ENCODE assay signal across 10 cellular contexts in the genomic region with DNA sequence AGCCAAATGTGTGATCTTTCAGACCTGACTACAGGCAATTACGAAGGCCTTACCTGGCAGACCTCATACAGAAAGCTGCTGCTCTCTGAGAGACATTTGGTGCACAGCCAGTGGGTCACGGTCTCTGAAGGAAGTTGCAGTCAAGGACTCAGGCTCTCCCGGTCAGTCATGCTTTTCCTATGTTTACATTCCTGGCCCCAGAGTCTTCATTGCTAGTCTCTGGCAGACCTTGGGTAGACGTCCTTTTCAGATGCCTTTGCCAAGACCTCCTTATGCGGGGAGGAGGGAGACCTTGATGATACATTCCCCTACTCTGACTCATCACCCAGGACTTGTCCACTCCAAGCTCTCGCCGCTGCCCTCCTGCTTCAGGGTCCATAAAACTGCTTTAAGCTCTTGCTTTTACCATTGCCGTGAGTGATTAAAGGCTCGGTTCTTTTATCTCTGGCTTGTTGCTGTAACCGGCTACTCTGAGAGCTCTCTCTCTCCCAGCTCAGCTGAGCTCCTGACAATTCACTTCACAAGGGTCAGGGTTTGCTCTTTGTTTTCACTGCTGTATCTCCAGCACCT.
DNase-seq lines count a peak whose midpoint lies in the region; ATAC-seq and TF ChIP-seq lines count a peak whose summit lies in the region.
"Had no signal": no experiment of that assay in that cellular context is flagged by ENCODE, and none has a peak within 500 bp of the region (broad histone marks: within the 10 kb centered on the region; RNA-seq: fewer than 3 reads in every experiment).

No MANE protein-coding gene starts in this region.

- TF ChIP-seq CTCF in AG04449 (IDR thresholded peaks at IDR 0.05; ENCODE audit: insufficient read depth, low read length, missing control alignments) (no peak), LNCaP clone FGC (IDR thresholded peaks at IDR 0.05; ENCODE audit: control insufficient read depth, extremely low read depth, insufficient read depth) (no peak)

- H4K5ac ChIP-seq in mesendoderm (ENCODE audit: low read length), result no peak overlapping the region

- CTCF ChIA-PET in AG04449 (lab: Yijun Ruan, JAX), result interaction anchor here (1.0 kb wide), 1 partner anchor 54 kb away, joined by 3 read pairs; no protein-coding TSS in a partner anchor

- H3K79me1 ChIP-seq in mesendoderm (ENCODE audit: low read length), result no peaks in the 10 kb centered on the region

- H3K9ac ChIP-seq in mesendoderm (ENCODE audit: low read length) (no peak overlapping the region), Karpas-422 (ENCODE audit: low read length) (no peak overlapping the region)

- H3K79me2 ChIP-seq in mesendoderm (ENCODE audit: control insufficient read depth, insufficient read depth, low read length), result no peaks in the 10 kb centered on the region
- H3K79me2 ChIP-seq in Karpas-422 (ENCODE audit: low read length), result no peaks in the 10 kb centered on the region

- H3K9me2 ChIP-seq in Karpas-422 (replicated peaks; ENCODE audit: insufficient read depth, low read length), result no peaks in the 10 kb centered on the region

- H3K56ac ChIP-seq in mesendoderm (ENCODE audit: low read length), result no peak overlapping the region

- H3K9me3 ChIP-seq in Karpas-422 (ENCODE audit: low read length), result no peaks in the 10 kb centered on the region

- H3K4ac ChIP-seq in mesendoderm (ENCODE audit: low read depth, low read length), result no peak overlapping the region

- no peaks in the 10 kb centered on the region for H3K9me3 Mint-ChIP-seq in activated T-cell treated with anti-CD3 and anti-CD28 coated beads, Interleukin-2, amount 50 U/mL, for 4 hours
- H3K9me3 Mint-ChIP-seq: activated naive CD8-positive, alpha-beta T cell treated with anti-CD3 and anti-CD28 coated beads for 36 hours; CD4-positive, alpha-beta T cell had no signal

- H4K20me1 ChIP-seq in Karpas-422 (ENCODE audit: insufficient read depth, low read depth, low read length), result no peaks in the 10 kb centered on the region

- H3K36me3 ChIP-seq in mesendoderm (ENCODE audit: control insufficient read depth, insufficient read depth, low read length), result no peaks in the 10 kb centered on the region
- H3K36me3 ChIP-seq in Karpas-422 (ENCODE audit: insufficient read depth, low read length), result no peaks in the 10 kb centered on the region

- H3K4me3 ChIP-seq in AG04449 (ENCODE audit: low read depth, low read length), result peak overlapping the region; percentile 24
- H3K4me3 ChIP-seq in LNCaP clone FGC (ENCODE audit: low read depth, low read length), result no peak overlapping the region
- H3K4me3 ChIP-seq in mesendoderm (ENCODE audit: low read length), result no peak overlapping the region
- no peak overlapping the region for H3K4me3 ChIP-seq in Karpas-422 (ENCODE audit: low read length)

- H4K8ac ChIP-seq in mesendoderm (ENCODE audit: low read depth, low read length), result no peak overlapping the region

- H3K23ac ChIP-seq in mesendoderm (ENCODE audit: low read length), result no peak overlapping the region

- H3K4me3 Mint-ChIP-seq in activated T-cell treated with anti-CD3 and anti-CD28 coated beads, Interleukin-2, amount 50 U/mL, for 4 hours, result no peak overlapping the region
- H3K4me3 Mint-ChIP-seq: activated naive CD8-positive, alpha-beta T cell treated with anti-CD3 and anti-CD28 coated beads for 36 hours; CD4-positive, alpha-beta T cell had no signal

- no peaks in the 10 kb centered on the region for H3K36me3 Mint-ChIP-seq in activated T-cell treated with anti-CD3 and anti-CD28 coated beads, Interleukin-2, amount 50 U/mL, for 4 hours (ENCODE audit: insufficient read depth)
- H3K36me3 Mint-ChIP-seq: activated naive CD8-positive, alpha-beta T cell treated with anti-CD3 and anti-CD28 coated beads for 36 hours had no signal

- H3K27me3 ChIP-seq in mesendoderm (ENCODE audit: insufficient read depth, low read length, poor library complexity) (no peaks in the 10 kb centered on the region), Karpas-422 (ENCODE audit: low read length) (no peaks in the 10 kb centered on the region)

- POLR2A ChIA-PET in AG04449 (lab: Yijun Ruan, JAX), result interaction anchor here (0.8 to 1.5 kb wide), 5 partner anchors 53 to 76 kb away, joined by 4 to 11 read pairs (median 6); partner anchors contain the start of genes ACTR3 and SLC35F5

- H3K4me1 ChIP-seq in mesendoderm (ENCODE audit: control insufficient read depth, low read depth, low read length), result no peaks in the 10 kb centered on the region
- peaks cover 4% of the 10 kb centered on the region; the same call in 1 of the 2 replicates for H3K4me1 ChIP-seq in Karpas-422 (ENCODE audit: low read length)

- H2BK120ac ChIP-seq in mesendoderm (ENCODE audit: low read depth, low read length), result no peak overlapping the region

- H2AFZ ChIP-seq in Karpas-422 (ENCODE audit: low read length), result no peak overlapping the region

- DNase-seq in AG04449 (ENCODE audit: low read depth, low spot score) (peak; percentile 99), LNCaP clone FGC (ENCODE audit: low read depth) (peak; percentile 70), ecto neural progenitor cell (ENCODE audit: low spot score) (peak; percentile 52), mesendoderm (peak; percentile 98), Karpas-422 (no peak)
- no peak for DNase-seq in activated CD8-positive, alpha-beta memory T cell treated with anti-CD3 and anti-CD28 coated beads, Interleukin-2, amount 50 U/mL, for 48 hours
- no peak for DNase-seq in activated T-cell treated with anti-CD3 and anti-CD28 coated beads, Interleukin-2, amount 50 U/mL, for 4 hours
- DNase-seq: activated naive CD8-positive, alpha-beta T cell treated with anti-CD3 and anti-CD28 coated beads for 36 hours; CD4-positive, alpha-beta T cell had no signal

- H2BK5ac ChIP-seq in mesendoderm (ENCODE audit: low read length), result no peak overlapping the region

- H3K4me2 ChIP-seq in mesendoderm (ENCODE audit: low read length) (no peak overlapping the region), Karpas-422 (ENCODE audit: low read depth, low read length, poor library complexity, severe bottlenecking) (no peak overlapping the region)

- H3K27ac ChIP-seq in mesendoderm (ENCODE audit: low read depth, low read length) (peak overlapping the region; percentile 64), Karpas-422 (ENCODE audit: low read length) (no peak overlapping the region)

- WGBS in mesendoderm (ENCODE audit: extremely low coverage, insufficient coverage, low lambda C conversion rate), result no CpG with 5 or more reads among the region's 10 CpGs

- no peaks in the 10 kb centered on the region for H3K4me1 Mint-ChIP-seq in activated T-cell treated with anti-CD3 and anti-CD28 coated beads, Interleukin-2, amount 50 U/mL, for 4 hours (ENCODE audit: low read depth)
- H3K4me1 Mint-ChIP-seq: activated naive CD8-positive, alpha-beta T cell treated with anti-CD3 and anti-CD28 coated beads for 36 hours had no signal

- no peak overlapping the region for H2AK5ac ChIP-seq in mesendoderm (ENCODE audit: low read length)

- ATAC-seq in GM18520 (IDR thresholded peaks at IDR 0.05; ENCODE audit: unreplicated experiment), result no peak
- no peak for ATAC-seq in activated T-cell treated with anti-CD3 and anti-CD28 coated beads, Interleukin-2, amount 50 U/mL, for 4 hours

- no peak overlapping the region for H2BK15ac ChIP-seq in mesendoderm (replicated peaks; ENCODE audit: low read depth)

- H3K27me3 Mint-ChIP-seq in activated T-cell treated with anti-CD3 and anti-CD28 coated beads, Interleukin-2, amount 50 U/mL, for 4 hours (ENCODE audit: low read depth), result no peaks in the 10 kb centered on the region
- H3K27me3 Mint-ChIP-seq: activated naive CD8-positive, alpha-beta T cell treated with anti-CD3 and anti-CD28 coated beads for 36 hours; CD4-positive, alpha-beta T cell had no signal

- no peak overlapping the region for H3K18ac ChIP-seq in mesendoderm (ENCODE audit: low read length)

Comparison
In these comparisons a context has a peak if more than half of its experiments do, and no peak if none do; other contexts are left out.
1. DNase-seq: peak in AG04449 (single experiment), LNCaP clone FGC (single experiment), ecto neural progenitor cell (single experiment) and mesendoderm (single experiment); none in Karpas-422 (single experiment), activated CD8-positive, alpha-beta memory T cell treated with anti-CD3 and anti-CD28 coated beads, Interleukin-2, amount 50 U/mL, for 48 hours (single experiment) and activated T-cell treated with anti-CD3 and anti-CD28 coated beads, Interleukin-2, amount 50 U/mL, for 4 hours (single experiment).